ENCODE assay signal across 2 cellular contexts in the genomic region with DNA sequence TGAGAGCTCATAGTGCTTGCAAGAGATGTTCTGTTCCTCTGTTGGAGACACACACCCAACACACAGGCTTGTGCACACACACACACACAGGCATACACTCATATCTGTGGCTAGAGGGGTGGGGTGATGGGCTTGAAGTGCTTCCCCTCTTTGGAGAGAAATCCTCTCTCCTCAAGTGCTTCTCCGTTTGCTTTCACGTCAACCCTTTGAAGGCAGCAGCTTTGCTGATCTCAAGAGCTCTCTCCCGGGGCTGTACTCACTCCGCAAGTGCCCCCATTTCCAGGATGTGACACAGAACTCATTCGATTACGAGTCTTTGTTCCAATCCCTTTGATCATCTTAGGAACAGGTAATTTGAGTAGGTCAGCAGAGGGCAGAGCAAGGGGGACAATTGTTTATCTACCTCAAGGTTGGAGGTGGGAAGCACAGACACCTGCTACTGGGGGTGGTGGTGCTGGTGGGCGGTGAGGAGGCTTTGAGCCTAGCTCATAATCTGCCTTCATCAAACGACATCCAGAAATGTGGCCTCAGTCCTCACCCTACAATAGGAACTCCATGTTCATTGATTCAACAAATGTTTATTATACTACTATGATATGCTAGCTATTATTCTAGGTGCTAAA.
TF ChIP-seq lines count a peak whose summit lies in the region.

No MANE protein-coding gene starts in this region.

TF ChIP-seq in SK-N-SH, 30 proteins besides CTCF, POLR2A, EP300 and RAD21 (continued from another document):
- TF ChIP-seq, protein P1, sequence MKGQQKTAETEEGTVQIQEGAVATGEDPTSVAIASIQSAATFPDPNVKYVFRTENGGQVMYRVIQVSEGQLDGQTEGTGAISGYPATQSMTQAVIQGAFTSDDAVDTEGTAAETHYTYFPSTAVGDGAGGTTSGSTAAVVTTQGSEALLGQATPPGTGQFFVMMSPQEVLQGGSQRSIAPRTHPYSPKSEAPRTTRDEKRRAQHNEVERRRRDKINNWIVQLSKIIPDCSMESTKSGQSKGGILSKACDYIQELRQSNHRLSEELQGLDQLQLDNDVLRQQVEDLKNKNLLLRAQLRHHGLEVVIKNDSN (IDR thresholded peaks at IDR 0.05; ENCODE audit: borderline replicate concordance, low read depth) = no peak
- TF ChIP-seq NFIC (IDR thresholded peaks at IDR 0.05; ENCODE audit: borderline replicate concordance) = no peak
- no peak for TF ChIP-seq FOXM1 (IDR thresholded peaks at IDR 0.05; ENCODE audit: low read depth)

TF ChIP-seq in SK-N-SH treated with all-trans-retinoic acid at 6 μM for 48 hours, 23 proteins besides CTCF, POLR2A, EP300 and RAD21:
- TF ChIP-seq, protein P2, sequence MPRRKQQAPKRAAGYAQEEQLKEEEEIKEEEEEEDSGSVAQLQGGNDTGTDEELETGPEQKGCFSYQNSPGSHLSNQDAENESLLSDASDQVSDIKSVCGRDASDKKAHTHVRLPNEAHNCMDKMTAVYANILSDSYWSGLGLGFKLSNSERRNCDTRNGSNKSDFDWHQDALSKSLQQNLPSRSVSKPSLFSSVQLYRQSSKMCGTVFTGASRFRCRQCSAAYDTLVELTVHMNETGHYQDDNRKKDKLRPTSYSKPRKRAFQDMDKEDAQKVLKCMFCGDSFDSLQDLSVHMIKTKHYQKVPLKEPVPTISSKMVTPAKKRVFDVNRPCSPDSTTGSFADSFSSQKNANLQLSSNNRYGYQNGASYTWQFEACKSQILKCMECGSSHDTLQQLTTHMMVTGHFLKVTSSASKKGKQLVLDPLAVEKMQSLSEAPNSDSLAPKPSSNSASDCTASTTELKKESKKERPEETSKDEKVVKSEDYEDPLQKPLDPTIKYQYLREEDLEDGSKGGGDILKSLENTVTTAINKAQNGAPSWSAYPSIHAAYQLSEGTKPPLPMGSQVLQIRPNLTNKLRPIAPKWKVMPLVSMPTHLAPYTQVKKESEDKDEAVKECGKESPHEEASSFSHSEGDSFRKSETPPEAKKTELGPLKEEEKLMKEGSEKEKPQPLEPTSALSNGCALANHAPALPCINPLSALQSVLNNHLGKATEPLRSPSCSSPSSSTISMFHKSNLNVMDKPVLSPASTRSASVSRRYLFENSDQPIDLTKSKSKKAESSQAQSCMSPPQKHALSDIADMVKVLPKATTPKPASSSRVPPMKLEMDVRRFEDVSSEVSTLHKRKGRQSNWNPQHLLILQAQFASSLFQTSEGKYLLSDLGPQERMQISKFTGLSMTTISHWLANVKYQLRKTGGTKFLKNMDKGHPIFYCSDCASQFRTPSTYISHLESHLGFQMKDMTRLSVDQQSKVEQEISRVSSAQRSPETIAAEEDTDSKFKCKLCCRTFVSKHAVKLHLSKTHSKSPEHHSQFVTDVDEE (CRISPR knock-in tag; IDR thresholded peaks at IDR 0.05) = no peak
- TF ChIP-seq, protein P3, sequence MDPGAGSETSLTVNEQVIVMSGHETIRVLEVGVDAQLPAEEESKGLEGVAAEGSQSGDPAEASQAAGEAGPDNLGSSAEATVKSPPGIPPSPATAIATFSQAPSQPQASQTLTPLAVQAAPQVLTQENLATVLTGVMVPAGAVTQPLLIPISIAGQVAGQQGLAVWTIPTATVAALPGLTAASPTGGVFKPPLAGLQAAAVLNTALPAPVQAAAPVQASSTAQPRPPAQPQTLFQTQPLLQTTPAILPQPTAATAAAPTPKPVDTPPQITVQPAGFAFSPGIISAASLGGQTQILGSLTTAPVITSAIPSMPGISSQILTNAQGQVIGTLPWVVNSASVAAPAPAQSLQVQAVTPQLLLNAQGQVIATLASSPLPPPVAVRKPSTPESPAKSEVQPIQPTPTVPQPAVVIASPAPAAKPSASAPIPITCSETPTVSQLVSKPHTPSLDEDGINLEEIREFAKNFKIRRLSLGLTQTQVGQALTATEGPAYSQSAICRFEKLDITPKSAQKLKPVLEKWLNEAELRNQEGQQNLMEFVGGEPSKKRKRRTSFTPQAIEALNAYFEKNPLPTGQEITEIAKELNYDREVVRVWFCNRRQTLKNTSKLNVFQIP (CRISPR knock-in tag; IDR thresholded peaks at IDR 0.05; ENCODE audit: borderline replicate concordance, low read depth) = no peak
- TF ChIP-seq ARNTL (CRISPR knock-in tag; IDR thresholded peaks at IDR 0.05; ENCODE audit: borderline replicate concordance, low read depth) = no peak
- TF ChIP-seq, protein P4, sequence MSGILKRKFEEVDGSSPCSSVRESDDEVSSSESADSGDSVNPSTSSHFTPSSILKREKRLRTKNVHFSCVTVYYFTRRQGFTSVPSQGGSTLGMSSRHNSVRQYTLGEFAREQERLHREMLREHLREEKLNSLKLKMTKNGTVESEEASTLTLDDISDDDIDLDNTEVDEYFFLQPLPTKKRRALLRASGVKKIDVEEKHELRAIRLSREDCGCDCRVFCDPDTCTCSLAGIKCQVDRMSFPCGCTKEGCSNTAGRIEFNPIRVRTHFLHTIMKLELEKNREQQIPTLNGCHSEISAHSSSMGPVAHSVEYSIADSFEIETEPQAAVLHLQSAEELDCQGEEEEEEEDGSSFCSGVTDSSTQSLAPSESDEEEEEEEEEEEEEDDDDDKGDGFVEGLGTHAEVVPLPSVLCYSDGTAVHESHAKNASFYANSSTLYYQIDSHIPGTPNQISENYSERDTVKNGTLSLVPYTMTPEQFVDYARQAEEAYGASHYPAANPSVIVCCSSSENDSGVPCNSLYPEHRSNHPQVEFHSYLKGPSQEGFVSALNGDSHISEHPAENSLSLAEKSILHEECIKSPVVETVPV (CRISPR knock-in tag; IDR thresholded peaks at IDR 0.05) = no peak
- no peak for TF ChIP-seq CSDC2 (CRISPR knock-in tag; IDR thresholded peaks at IDR 0.05)
- TF ChIP-seq ZNF565 (CRISPR knock-in tag; conservative IDR thresholded peaks at IDR 0.05; ENCODE audit: low read depth) = no peak
- TF ChIP-seq, protein P5, sequence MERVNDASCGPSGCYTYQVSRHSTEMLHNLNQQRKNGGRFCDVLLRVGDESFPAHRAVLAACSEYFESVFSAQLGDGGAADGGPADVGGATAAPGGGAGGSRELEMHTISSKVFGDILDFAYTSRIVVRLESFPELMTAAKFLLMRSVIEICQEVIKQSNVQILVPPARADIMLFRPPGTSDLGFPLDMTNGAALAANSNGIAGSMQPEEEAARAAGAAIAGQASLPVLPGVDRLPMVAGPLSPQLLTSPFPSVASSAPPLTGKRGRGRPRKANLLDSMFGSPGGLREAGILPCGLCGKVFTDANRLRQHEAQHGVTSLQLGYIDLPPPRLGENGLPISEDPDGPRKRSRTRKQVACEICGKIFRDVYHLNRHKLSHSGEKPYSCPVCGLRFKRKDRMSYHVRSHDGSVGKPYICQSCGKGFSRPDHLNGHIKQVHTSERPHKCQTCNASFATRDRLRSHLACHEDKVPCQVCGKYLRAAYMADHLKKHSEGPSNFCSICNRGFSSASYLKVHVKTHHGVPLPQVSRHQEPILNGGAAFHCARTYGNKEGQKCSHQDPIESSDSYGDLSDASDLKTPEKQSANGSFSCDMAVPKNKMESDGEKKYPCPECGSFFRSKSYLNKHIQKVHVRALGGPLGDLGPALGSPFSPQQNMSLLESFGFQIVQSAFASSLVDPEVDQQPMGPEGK (CRISPR knock-in tag; IDR thresholded peaks at IDR 0.05; ENCODE audit: borderline replicate concordance) = no peak
- no peak for TF ChIP-seq ESRRG (CRISPR knock-in tag; IDR thresholded peaks at IDR 0.05)
- TF ChIP-seq TCF4 (CRISPR knock-in tag; IDR thresholded peaks at IDR 0.05; ENCODE audit: borderline replicate concordance) = no peak
- TF ChIP-seq RARB (CRISPR knock-in tag; IDR thresholded peaks at IDR 0.05) = no peak
- no peak for TF ChIP-seq ZNF70 (CRISPR knock-in tag; IDR thresholded peaks at IDR 0.05)
- TF ChIP-seq ZFP30 (CRISPR knock-in tag; IDR thresholded peaks at IDR 0.05) = no peak
- TF ChIP-seq ISL1 (CRISPR knock-in tag; IDR thresholded peaks at IDR 0.05) = no peak
- TF ChIP-seq TOX (CRISPR knock-in tag; IDR thresholded peaks at IDR 0.05; ENCODE audit: borderline replicate concordance) = no peak
- TF ChIP-seq SNAI2 (CRISPR knock-in tag; IDR thresholded peaks at IDR 0.05) = no peak
- no peak for TF ChIP-seq ZFP3 (CRISPR knock-in tag; IDR thresholded peaks at IDR 0.05)
- no peak for TF ChIP-seq ZNF8 (CRISPR knock-in tag; IDR thresholded peaks at IDR 0.05)
- TF ChIP-seq, protein P6, sequence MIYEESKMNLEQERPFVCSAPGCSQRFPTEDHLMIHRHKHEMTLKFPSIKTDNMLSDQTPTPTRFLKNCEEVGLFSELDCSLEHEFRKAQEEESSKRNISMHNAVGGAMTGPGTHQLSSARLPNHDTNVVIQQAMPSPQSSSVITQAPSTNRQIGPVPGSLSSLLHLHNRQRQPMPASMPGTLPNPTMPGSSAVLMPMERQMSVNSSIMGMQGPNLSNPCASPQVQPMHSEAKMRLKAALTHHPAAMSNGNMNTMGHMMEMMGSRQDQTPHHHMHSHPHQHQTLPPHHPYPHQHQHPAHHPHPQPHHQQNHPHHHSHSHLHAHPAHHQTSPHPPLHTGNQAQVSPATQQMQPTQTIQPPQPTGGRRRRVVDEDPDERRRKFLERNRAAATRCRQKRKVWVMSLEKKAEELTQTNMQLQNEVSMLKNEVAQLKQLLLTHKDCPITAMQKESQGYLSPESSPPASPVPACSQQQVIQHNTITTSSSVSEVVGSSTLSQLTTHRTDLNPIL (CRISPR knock-in tag; IDR thresholded peaks at IDR 0.05; ENCODE audit: low read depth) = no peak
- TF ChIP-seq BACH2 (CRISPR knock-in tag; IDR thresholded peaks at IDR 0.05; ENCODE audit: borderline replicate concordance) = no peak
